ENCODE assay signal across 33 cellular contexts in the genomic region with DNA sequence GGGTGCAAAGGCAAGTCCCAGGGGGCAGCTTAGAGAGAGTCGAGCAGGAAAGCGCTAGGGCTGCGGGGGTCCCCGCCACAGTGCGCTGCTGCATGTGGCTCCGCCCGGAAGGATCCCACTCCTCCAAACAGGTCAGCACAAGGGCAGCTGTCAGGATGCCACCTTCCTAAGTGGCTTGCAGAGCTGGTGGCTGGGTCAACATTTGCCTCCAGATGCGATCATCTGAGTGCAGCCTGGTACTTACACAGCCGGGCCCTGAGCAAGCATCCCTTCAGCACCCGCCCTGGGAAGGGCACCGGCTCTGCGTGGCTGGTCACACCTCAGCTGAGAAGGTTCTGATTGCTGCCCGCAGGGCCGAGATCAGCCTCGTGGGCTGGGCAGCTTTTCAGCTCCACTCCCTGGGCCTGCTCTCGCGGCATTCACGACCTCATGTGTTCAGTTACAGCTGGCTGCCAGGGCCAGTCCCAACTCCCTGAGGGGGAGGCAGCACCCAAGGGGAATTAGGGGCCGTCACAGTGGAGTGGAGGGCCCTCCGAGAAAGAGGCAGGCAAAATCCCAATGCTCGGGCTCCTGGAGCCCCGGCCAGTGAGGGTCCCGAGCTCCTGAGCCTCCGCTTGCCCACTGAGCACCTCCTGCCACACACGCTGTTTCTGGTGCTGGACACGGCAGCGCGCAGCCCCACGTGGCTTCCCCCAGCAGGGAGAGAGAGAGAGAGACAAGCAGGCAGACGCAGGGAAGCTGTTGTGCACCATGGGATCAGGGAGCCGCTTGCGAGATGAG. TPM values are rescaled to one million over a fixed set of nuclear protein-coding genes. Genes with fewer than 3 reads are reported as not detected.
"Had no signal": no experiment of that assay in that cellular context is flagged by ENCODE, and none has a peak within 500 bp of the region (broad histone marks: within the 10 kb centered on the region; RNA-seq: fewer than 3 reads in every experiment).

No MANE protein-coding gene starts in this region.

- H3K27ac Mint-ChIP-seq: activated naive CD8-positive, alpha-beta T cell treated with anti-CD3 and anti-CD28 coated beads, Interleukin-2, amount 50 U/mL, for 24 hours; natural killer cell; stimulated activated memory B cell treated with anti-CD40 and anti-IgM and Interleukin-4, amounts not matched to agents 10 μg/mL and 1 μg/mL and 100 μg/mL, for 72 hours; T-helper 2 cell treated with Interferon-gamma antibody and Interleukin-4, amounts not matched to agents 5 μg/mL and 100 μg/mL, for 36 hours had no signal

- H3K4me3 Mint-ChIP-seq: activated naive CD8-positive, alpha-beta T cell treated with anti-CD3 and anti-CD28 coated beads, Interleukin-2, amount 50 U/mL, for 24 hours; activated T-cell treated with anti-CD3 and anti-CD28 coated beads, Interleukin-2, amount 50 U/mL, for 4 hours; immature natural killer cell; natural killer cell; stimulated activated memory B cell treated with anti-CD40 and anti-IgM and Interleukin-4, amounts not matched to agents 10 μg/mL and 1 μg/mL and 100 μg/mL, for 72 hours; T-helper 2 cell treated with Interferon-gamma antibody and Interleukin-4, amounts not matched to agents 5 μg/mL and 100 μg/mL, for 36 hours had no signal

- H3K27me3 Mint-ChIP-seq: activated naive CD8-positive, alpha-beta T cell treated with anti-CD3 and anti-CD28 coated beads, Interleukin-2, amount 50 U/mL, for 24 hours; stimulated activated memory B cell treated with anti-CD40 and anti-IgM and Interleukin-4, amounts not matched to agents 10 μg/mL and 1 μg/mL and 100 μg/mL, for 72 hours had no signal

- ATAC-seq: activated naive CD8-positive, alpha-beta T cell treated with anti-CD3 and anti-CD28 coated beads, Interleukin-2, amount 50 U/mL, for 24 hours; activated T-cell treated with anti-CD3 and anti-CD28 coated beads, Interleukin-2, amount 50 U/mL, for 4 hours; body of pancreas; natural killer cell; right cardiac atrium; stimulated activated memory B cell treated with anti-CD40 and anti-IgM and Interleukin-4, amounts not matched to agents 10 μg/mL and 1 μg/mL and 100 μg/mL, for 72 hours had no signal

- H3K4me1 Mint-ChIP-seq: activated naive CD8-positive, alpha-beta T cell treated with anti-CD3 and anti-CD28 coated beads, Interleukin-2, amount 50 U/mL, for 24 hours; immature natural killer cell; natural killer cell; stimulated activated memory B cell treated with anti-CD40 and anti-IgM and Interleukin-4, amounts not matched to agents 10 μg/mL and 1 μg/mL and 100 μg/mL, for 72 hours had no signal

- DNase-seq: activated CD4-positive, alpha-beta T cell treated with anti-CD3 and anti-CD28 coated beads for 1 hour; activated CD4-positive, alpha-beta T cell treated with anti-CD3 and anti-CD28 coated beads, Interleukin-2, amount 50 U/mL, for 1 hour; activated CD8-positive, alpha-beta memory T cell treated with anti-CD3 and anti-CD28 coated beads for 24 hours; activated CD8-positive, alpha-beta memory T cell treated with anti-CD3 and anti-CD28 coated beads, Interleukin-2, amount 50 U/mL, for 4 hours; activated effector memory CD4-positive, alpha-beta T cell treated with Interleukin-2 at 50 U/mL for 16 hours; activated naive CD4-positive, alpha-beta T cell treated with anti-CD3 and anti-CD28 coated beads, Interleukin-2, amount 50 U/mL, for 16 hours; activated naive CD8-positive, alpha-beta T cell treated with anti-CD3 and anti-CD28 coated beads, Interleukin-2, amount 50 U/mL, for 24 hours; activated T-cell treated with anti-CD3 and anti-CD28 coated beads, Interleukin-2, amount 50 U/mL, for 4 hours; anterior cingulate cortex; body of pancreas; caudate nucleus; dermis blood vessel endothelial cell; effector CD8-positive, alpha-beta T cell; glutamatergic neuron; immature natural killer cell; kidney glomerular epithelial cell; left ventricle myocardium inferior; mammary epithelial cell; midbrain; natural killer cell; right cardiac atrium; stomach; WERI-Rb-1 had no signal

RNA-seq across cellular contexts. Expression of a gene that starts 51.1 kb away (rescaled TPM):
- total RNA-seq: activated T-cell treated with anti-CD3 and anti-CD28 coated beads, Interleukin-2, amount 50 U/mL, for 4 hours; body of pancreas; dermis blood vessel endothelial cell; endothelial cell of umbilical vein; esophagus muscularis mucosa; frontal cortex; hepatocyte; left ventricle myocardium inferior; mammary epithelial cell; natural killer cell; pulmonary artery endothelial cell; right cardiac atrium; skeletal muscle tissue; stomach; suprapubic skin; tibial nerve had no signal
